Comparison of ENCODE assay signal across 8 cellular contexts in the genomic region with DNA sequence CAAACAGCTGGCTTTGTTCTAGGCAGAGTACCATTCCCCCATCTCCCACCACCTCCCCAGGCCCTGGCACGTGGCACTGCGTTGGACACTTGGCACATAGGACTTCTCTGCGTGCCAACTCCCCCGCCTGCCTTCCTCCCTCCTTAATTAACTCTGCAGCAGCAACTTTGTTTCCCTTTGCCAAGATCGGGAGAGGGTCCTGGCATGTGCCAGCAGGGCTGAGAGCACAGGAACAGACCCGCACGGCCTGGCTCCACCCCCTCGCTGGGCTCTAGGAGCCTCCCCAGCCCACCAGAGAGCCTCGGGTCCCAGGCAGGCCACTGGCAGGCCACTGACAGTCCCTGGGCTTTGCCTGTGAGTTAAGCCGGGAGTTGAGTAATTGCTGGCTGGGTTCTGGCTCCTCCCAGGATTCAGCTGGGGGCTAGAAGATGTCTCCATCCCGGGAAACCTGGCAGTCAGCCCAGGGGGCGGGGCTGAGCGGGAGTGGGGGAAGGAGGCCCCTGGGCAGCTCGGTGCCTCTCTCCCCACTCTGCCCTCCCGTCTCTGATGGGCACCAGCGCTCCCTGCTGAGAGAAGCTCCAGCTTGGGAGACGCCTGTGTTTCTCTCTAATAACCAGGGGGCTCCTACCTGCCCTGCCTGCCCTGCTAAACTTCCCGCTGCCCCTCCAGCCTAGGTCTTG.
DNase-seq lines count a peak whose midpoint lies in the region; FAIRE-seq and TF ChIP-seq lines count a peak whose summit lies in the region.

No MANE protein-coding gene starts in this region.

- H3K4me1 ChIP-seq in breast epithelium: peaks cover 28 to 30% of the 10 kb centered on the region in 2 donors
- H3K4me1 ChIP-seq in kidney (ENCODE audit: control insufficient read depth in 1 of 2, insufficient read depth in 1 of 2, low read depth in 1 of 2, low read length in 2 of 2): peaks cover 14 to 16% of the 10 kb centered on the region in 2 donors

- DNase-seq in GM04504 (ENCODE audit: low read depth) (peak; percentile 17), NCI-H2196 treated with DMSO at 0.1 percent for 48 hours (lab: John Stamatoyannopoulos, UW; ENCODE audit: unreplicated experiment) (peak; percentile 93), breast epithelium (ENCODE audit: low spot score in 2 of 2) (peak; percentile 83 to 89), kidney (peak; percentile 93), GM10248 (ENCODE audit: extremely low spot score) (no peak), NK-92 (lab: John Stamatoyannopoulos, UW; ENCODE audit: unreplicated experiment) (no peak)
- no peak for DNase-seq in stimulated activated CD4-positive, alpha-beta T cell treated with anti-CD3 and anti-CD28 coated beads, Interleukin-4, amount 100 ng/mL, for 1 hour

- FAIRE-seq in kidney (lab: Jason Lieb, UNC): no peak

- H3K36me3 ChIP-seq in breast epithelium (no peaks in the 10 kb centered on the region), kidney (ENCODE audit: control insufficient read depth in 1 of 2, insufficient read depth in 2 of 2, low read length in 2 of 2) (no peaks in the 10 kb centered on the region)

- CTCF ChIA-PET in GM10248 (lab: Yijun Ruan, JAX): no interaction called here

- H3K27ac ChIP-seq in breast epithelium: peak overlapping the region; percentile 77 to 91
- H3K27ac ChIP-seq in kidney (ENCODE audit: low read depth in 2 of 2, low read length in 2 of 2): peak overlapping the region; percentile 51 to 60
- H3K27ac ChIP-seq in temporal lobe (ENCODE audit: low read depth, low read length): peak overlapping the region; percentile 77

- H3K27me3 ChIP-seq in breast epithelium: no peaks in the 10 kb centered on the region

- no peaks in the 10 kb centered on the region for H3K9me3 ChIP-seq in breast epithelium
- H3K9me3 ChIP-seq in kidney (ENCODE audit: control insufficient read depth in 1 of 2, low read length in 2 of 2): peaks cover 6 to 12% of the 10 kb centered on the region in 2 donors

- POLR2A ChIA-PET in GM10248 (lab: Yijun Ruan, JAX): no interaction called here

- H3K4me3 ChIP-seq in breast epithelium (peak overlapping the region in 2 of 3 donors; percentile 32 to 57), kidney (ENCODE audit: low read length in 2 of 2) (no peak overlapping the region)

- intact Hi-C loops in breast epithelium (cut with DNase I; ENCODE audit: low total_unique reads) (no loop called here), kidney (cut with DNase I) (no loop called here)

- peak overlapping the region in 1 of 2 donors; percentile 5 for H3K9ac ChIP-seq in kidney (ENCODE audit: low read length in 2 of 2)

- TF ChIP-seq POLR2A in breast epithelium (IDR thresholded peaks at IDR 0.05): no peak

- no peak for TF ChIP-seq CTCF in breast epithelium (IDR thresholded peaks at IDR 0.05)
- TF ChIP-seq CTCF in kidney (IDR thresholded peaks at IDR 0.05; ENCODE audit: borderline replicate concordance, extremely low read depth, insufficient read depth): no peak
- no peak for TF ChIP-seq CTCF in GM10248 (IDR thresholded peaks at IDR 0.05; ENCODE audit: control extremely low read depth, extremely low read depth, low read depth, missing control alignments)

Comparison
In these comparisons a context has a peak if more than half of its experiments do, and no peak if none do; other contexts are left out.
1. DNase-seq: peak in GM04504 (single experiment), NCI-H2196 treated with DMSO at 0.1 percent for 48 hours (single experiment), breast epithelium (2 of 2) and kidney (single experiment); none in stimulated activated CD4-positive, alpha-beta T cell treated with anti-CD3 and anti-CD28 coated beads, Interleukin-4, amount 100 ng/mL, for 1 hour (single experiment), GM10248 (single experiment) and NK-92 (single experiment).
2. H3K4me3 ChIP-seq: peak in breast epithelium (2 of 3); none in kidney (0 of 2).
3. Peak in every context shown above with its lines, with median percentiles within 50 percentile points of each other: H3K27ac ChIP-seq.